ENCODE assay signal across 9 cellular contexts in the genomic region with DNA sequence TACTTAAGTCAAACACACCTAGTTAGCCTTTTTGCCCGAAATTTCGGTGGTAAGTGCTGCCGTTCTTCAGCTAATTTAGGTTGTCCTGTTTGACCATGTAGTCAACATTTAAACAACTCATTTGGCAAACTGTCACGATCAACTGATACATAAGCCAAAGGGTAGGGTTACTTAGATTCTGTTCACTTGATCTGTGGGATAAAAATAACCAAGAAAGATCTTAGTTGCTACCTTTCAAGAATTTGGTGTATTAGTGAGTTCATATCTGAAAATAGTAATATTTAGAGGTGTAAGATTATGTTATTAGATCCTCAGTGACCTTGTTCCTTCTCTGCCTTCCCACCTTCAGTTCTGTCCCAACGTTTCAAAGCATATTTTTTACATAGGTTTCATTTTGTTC. TPM values are rescaled to one million over a fixed set of nuclear protein-coding genes. Genes with fewer than 3 reads are reported as not detected.
DNase-seq lines count a peak whose midpoint lies in the region; ATAC-seq, FAIRE-seq and TF ChIP-seq lines count a peak whose summit lies in the region.
"Had no signal": no experiment of that assay in that cellular context is flagged by ENCODE, and none has a peak within 500 bp of the region (broad histone marks: within the 10 kb centered on the region; RNA-seq: fewer than 3 reads in every experiment).

No MANE protein-coding gene starts in this region.

- H3K4me3 Mint-ChIP-seq in activated T-cell treated with anti-CD3 and anti-CD28 coated beads, Interleukin-2, amount 50 U/mL, for 4 hours = peak overlapping the region; percentile 98
- H3K4me3 Mint-ChIP-seq in astrocyte (ENCODE audit: unreplicated experiment) = peak overlapping the region; percentile 99

- H3K9ac ChIP-seq in astrocyte (ENCODE audit: low read length) (no peak overlapping the region), HepG2 (ENCODE audit: insufficient read depth, low read depth, low read length) (peak overlapping the region; percentile 95; the same call in 1 of the 2 replicates)

- no TSS peak for BruUV-seq in HepG2 (replicated peaks; lab: Mats Ljungman, UMichigan)

- no peak overlapping the region for H3K27ac ChIP-seq in astrocyte (ENCODE audit: low read depth, low read length)
- no peak overlapping the region for H3K27ac ChIP-seq in HepG2 (ENCODE audit: extremely low read length, insufficient read depth, low read length)
- no peak overlapping the region for H3K27ac ChIP-seq in suprapubic skin
- H3K27ac ChIP-seq in testis = peak overlapping the region in 1 of 2 donors; percentile 97

- TF ChIP-seq POLR2A in HepG2 (IDR thresholded peaks at IDR 0.05; ENCODE audit: insufficient read depth in 1 of 2, low read depth in 2 of 2, low read length in 2 of 2) = no peak
- no peak for TF ChIP-seq POLR2A in suprapubic skin (IDR thresholded peaks at IDR 0.05)
- TF ChIP-seq POLR2A in testis (IDR thresholded peaks at IDR 0.05) = no peak

- H3K27me3 ChIP-seq in astrocyte (ENCODE audit: insufficient read depth, low read length) (no peaks in the 10 kb centered on the region), HepG2 (ENCODE audit: control insufficient read depth in 1 of 2, insufficient read depth in 2 of 2, low read length in 2 of 2) (no peaks in the 10 kb centered on the region; a peak in 1 of 5 replicates), suprapubic skin (no peaks in the 10 kb centered on the region), testis (no peaks in the 10 kb centered on the region)

- 14% methylated on average over 5 of the region's 5 CpGs for WGBS in HepG2 (ENCODE audit: low lambda C conversion rate)
- 30% methylated on average over 5 of the region's 5 CpGs for WGBS in suprapubic skin
- 43 to 46% methylated on average over 5 of the region's 5 CpGs for WGBS in testis, 2 donors

- DNase-seq in activated T-cell treated with anti-CD3 and anti-CD28 coated beads, Interleukin-2, amount 50 U/mL, for 4 hours = no peak
- DNase-seq in activated T-cell treated with anti-CD3 and anti-CD28 coated beads for 4 hours (no peak), astrocyte (ENCODE audit: low read depth) (no peak), HepG2 (ENCODE audit: low spot score) (no peak), suprapubic skin (ENCODE audit: low spot score in 2 of 2) (no peak), NCI-H82 (lab: John Stamatoyannopoulos, UW) (no peak), testis (no peak)
- no peak for DNase-seq in stimulated activated CD4-positive, alpha-beta T cell treated with anti-CD3 and anti-CD28 coated beads, Interleukin-12 subunit alpha, Interleukin-12 subunit beta, amount 100 ng/mL, for 4 hours

- H3K4me2 ChIP-seq in astrocyte (ENCODE audit: low read length) (peak overlapping the region; percentile 87), HepG2 (ENCODE audit: low read depth, low read length) (peak overlapping the region; percentile 96)

- H3K36me3 ChIP-seq in astrocyte (ENCODE audit: insufficient read depth, low read length) (no peaks in the 10 kb centered on the region), HepG2 (replicated peaks in 1 of 2; ENCODE audit: control insufficient read depth in 1 of 2, insufficient read depth in 2 of 2, low read length in 2 of 2) (peaks cover 0 to 2% of the 10 kb centered on the region in 2 experiments; a peak in 2 of 5 replicates), suprapubic skin (no peaks in the 10 kb centered on the region), testis (ENCODE audit: low read depth, missing control alignments) (no peaks in the 10 kb centered on the region)

- peaks cover 80% of the 10 kb centered on the region for H3K4me1 Mint-ChIP-seq in activated T-cell treated with anti-CD3 and anti-CD28 coated beads, Interleukin-2, amount 50 U/mL, for 4 hours (ENCODE audit: low read depth)
- H3K4me1 Mint-ChIP-seq in astrocyte (ENCODE audit: low read depth, unreplicated experiment) = peaks cover 27% of the 10 kb centered on the region

- H3K79me2 ChIP-seq in astrocyte (ENCODE audit: insufficient read depth, low read length) = peaks cover 78% of the 10 kb centered on the region
- peaks cover 58% of the 10 kb centered on the region for H3K79me2 ChIP-seq in HepG2 (ENCODE audit: insufficient read depth, low read length)

- H3K27ac Mint-ChIP-seq in astrocyte (ENCODE audit: unreplicated experiment) = no peak overlapping the region

- H3K9me3 Mint-ChIP-seq in activated T-cell treated with anti-CD3 and anti-CD28 coated beads, Interleukin-2, amount 50 U/mL, for 4 hours = no peaks in the 10 kb centered on the region
- H3K9me3 Mint-ChIP-seq in astrocyte (ENCODE audit: unreplicated experiment) = no peaks in the 10 kb centered on the region

- peaks cover 60% of the 10 kb centered on the region for H4K20me1 ChIP-seq in astrocyte (ENCODE audit: insufficient read depth, low read length)
- peaks cover 43% of the 10 kb centered on the region for H4K20me1 ChIP-seq in HepG2 (ENCODE audit: insufficient read depth, low read length)

- ATAC-seq in activated T-cell treated with anti-CD3 and anti-CD28 coated beads, Interleukin-2, amount 50 U/mL, for 4 hours = no peak
- ATAC-seq in HepG2 = no peak

- no peak for TF ChIP-seq CTCF in astrocyte (IDR thresholded peaks at IDR 0.05; ENCODE audit: insufficient read depth, low read depth, low read length)
- no peak for TF ChIP-seq CTCF in HepG2 (CRISPR knock-in tag; IDR thresholded peaks at IDR 0.05)
- TF ChIP-seq CTCF in suprapubic skin (IDR thresholded peaks at IDR 0.05) = no peak
- no peak for TF ChIP-seq CTCF in testis (IDR thresholded peaks at IDR 0.05)

- TF ChIP-seq EP300 in HepG2 (IDR thresholded peaks at IDR 0.05; ENCODE audit: low read depth in 2 of 2, low read length in 2 of 2) (no peak), HepG2 (CRISPR knock-in tag; IDR thresholded peaks at IDR 0.05; ENCODE audit: borderline replicate concordance) (no peak), suprapubic skin (IDR thresholded peaks at IDR 0.05) (no peak)

- no peaks in the 10 kb centered on the region for H3K27me3 Mint-ChIP-seq in activated T-cell treated with anti-CD3 and anti-CD28 coated beads, Interleukin-2, amount 50 U/mL, for 4 hours (ENCODE audit: low read depth)
- no peaks in the 10 kb centered on the region for H3K27me3 Mint-ChIP-seq in astrocyte (ENCODE audit: low read depth, unreplicated experiment)

- TF ChIP-seq RAD21 in HepG2 (CRISPR knock-in tag; IDR thresholded peaks at IDR 0.05) = no peak

- peaks cover 16% of the 10 kb centered on the region for H3K4me1 ChIP-seq in astrocyte (ENCODE audit: insufficient read depth, low read length)
- peaks cover 76% of the 10 kb centered on the region for H3K4me1 ChIP-seq in HepG2 (ENCODE audit: insufficient read depth, low read length)
- peaks cover 61% of the 10 kb centered on the region for H3K4me1 ChIP-seq in suprapubic skin
- H3K4me1 ChIP-seq in testis = peaks cover 18% of the 10 kb centered on the region

- peaks cover 19% of the 10 kb centered on the region for H3K36me3 Mint-ChIP-seq in activated T-cell treated with anti-CD3 and anti-CD28 coated beads, Interleukin-2, amount 50 U/mL, for 4 hours (ENCODE audit: insufficient read depth)
- peaks cover 3% of the 10 kb centered on the region for H3K36me3 Mint-ChIP-seq in astrocyte (ENCODE audit: low read depth, unreplicated experiment)

- in situ Hi-C loops in HepG2 (cut with HindIII; ENCODE audit: extremely low pct_ligation_motif_present, low pct_unique_long_range_greater_than_20kb) = no loop called here

- CTCF ChIA-PET in HepG2 (lab: Yijun Ruan, JAX; ENCODE audit: low intra/inter-chr PET ratio, low total read pairs) = no interaction called here

- FAIRE-seq in astrocyte (lab: Jason Lieb, UNC) (no peak), HepG2 (lab: Jason Lieb, UNC) (no peak)
- FAIRE-seq: D721Med had no signal

- H3K4me3 ChIP-seq in astrocyte (ENCODE audit: insufficient read depth, low read depth, low read length) (peak overlapping the region; percentile 97), HepG2 (replicated peaks in 1 of 3; ENCODE audit: insufficient read depth in 1 of 3, low read depth in 2 of 3, low read length in 3 of 3) (peak overlapping the region; percentile 86 to 90 (median 87); a peak in 5 of 6 replicates), suprapubic skin (peak overlapping the region; percentile 67), testis (no peak overlapping the region)

- POLR2A ChIA-PET in HepG2 (lab: Yijun Ruan, JAX) = no interaction called here

- intact Hi-C loops in HepG2 (cut with micrococcal nuclease; ENCODE audit: unreplicated experiment) (no loop called here), testis (cut with DNase I; ENCODE audit: low total_unique reads) (no loop called here)

- H3K9me3 ChIP-seq in astrocyte (ENCODE audit: insufficient read depth, low read depth, low read length) (no peaks in the 10 kb centered on the region), HepG2 (ENCODE audit: low read length) (no peaks in the 10 kb centered on the region), suprapubic skin (no peaks in the 10 kb centered on the region), testis (no peaks in the 10 kb centered on the region)

- H2AFZ ChIP-seq in astrocyte (ENCODE audit: low read depth, low read length) (no peak overlapping the region), HepG2 (ENCODE audit: low read length) (no peak overlapping the region)

RNA-seq across cellular contexts. Expression of a gene that starts 2.0 kb away (rescaled TPM):
- 10 to 100 TPM; 30.0 to 30.2 (median 30.1) TPM for total RNA-seq in activated T-cell treated with anti-CD3 and anti-CD28 coated beads, Interleukin-2, amount 50 U/mL, for 4 hours
- total RNA-seq in astrocyte (55.8 and 56.2 TPM in 2 replicates), HepG2 (2016; rRNA removed; fragmentation: Illumina TruSeq; extraction: Trizol) (15.2 and 25.5 TPM in 2 replicates), suprapubic skin (10 to 100 TPM; 33.8 to 69.4 (median 47.0) TPM), testis (10 to 100 TPM; 31.3 to 36.1 TPM)
- total RNA-seq in HepG2 (2016; cell fraction: cytosol; rRNA removed; fragmentation: Illumina TruSeq; extraction: Trizol; ENCODE audit: low read depth) = 3.4 and 3.5 TPM in 2 replicates
- total RNA-seq in HepG2 (2016; cell fraction: insoluble cytoplasmic fraction; rRNA removed; fragmentation: Illumina TruSeq; extraction: Trizol) = 14.7 and 23.3 TPM in 2 replicates
- total RNA-seq in HepG2 (2016; cell fraction: membrane; rRNA removed; fragmentation: Illumina TruSeq; extraction: Trizol) = 8.9 and 9.0 TPM in 2 replicates
- 24.7 and 28.5 TPM in 2 replicates for total RNA-seq in HepG2 (2016; cell fraction: nucleus; rRNA removed; fragmentation: Illumina TruSeq; extraction: Trizol)
- polyA plus RNA-seq in HepG2 (2011; rRNA removed) (16.9 and 19.4 TPM in 2 replicates), testis (ENCODE audit: insufficient read depth, low read depth, low replicate concordance) (23.4 TPM)
- polyA plus RNA-seq in HepG2 (2011; cell fraction: cytosol; rRNA removed) = 8.1 and 13.3 TPM in 2 replicates
- 18.3 and 21.6 TPM in 2 replicates for polyA plus RNA-seq in HepG2 (2011; cell fraction: nucleus; rRNA removed)
- polyA plus RNA-seq in HepG2 (2012) = 20.8 and 21.9 TPM in 2 replicates
- 0.61 and 0.65 TPM in 2 replicates for polyA plus RNA-seq in HepG2 (2016; cell fraction: cytosol; fragmentation: Illumina TruSeq; extraction: Trizol; ENCODE audit: low read depth)
- 16.9 and 18.5 TPM in 2 replicates for polyA plus RNA-seq in HepG2 (2016; cell fraction: insoluble cytoplasmic fraction; fragmentation: Illumina TruSeq; extraction: Trizol; ENCODE audit: low read depth)
- polyA plus RNA-seq in HepG2 (2016; cell fraction: membrane; fragmentation: Illumina TruSeq; extraction: Trizol; ENCODE audit: low read depth) = 2.2 and 3.1 TPM in 2 replicates
- 32.1 and 32.3 TPM in 2 replicates for polyA plus RNA-seq in HepG2 (2016; cell fraction: nucleus; fragmentation: Illumina TruSeq; extraction: Trizol; ENCODE audit: insufficient read depth, low read depth)
- polyA minus RNA-seq in HepG2 (2011; rRNA and poly(A)+ RNA removed; ENCODE audit: low replicate concordance) = 24.3 and 26.9 TPM in 2 replicates
- 29.8 and 30.1 TPM in 2 replicates for polyA minus RNA-seq in HepG2 (2011; cell fraction: cytosol; rRNA and poly(A)+ RNA removed)
- polyA minus RNA-seq in HepG2 (2011; cell fraction: nucleus; rRNA and poly(A)+ RNA removed) = 48.7 and 54.1 TPM in 2 replicates

Comparison
In these comparisons a context has a peak if more than half of its experiments do, and no peak if none do; other contexts are left out.
1. H3K4me3 ChIP-seq: peak in astrocyte (single experiment), HepG2 (3 of 3) and suprapubic skin (single experiment); none in testis (0 of 2).